25 cellular contexts compared by ENCODE assay signal in the genomic region with DNA sequence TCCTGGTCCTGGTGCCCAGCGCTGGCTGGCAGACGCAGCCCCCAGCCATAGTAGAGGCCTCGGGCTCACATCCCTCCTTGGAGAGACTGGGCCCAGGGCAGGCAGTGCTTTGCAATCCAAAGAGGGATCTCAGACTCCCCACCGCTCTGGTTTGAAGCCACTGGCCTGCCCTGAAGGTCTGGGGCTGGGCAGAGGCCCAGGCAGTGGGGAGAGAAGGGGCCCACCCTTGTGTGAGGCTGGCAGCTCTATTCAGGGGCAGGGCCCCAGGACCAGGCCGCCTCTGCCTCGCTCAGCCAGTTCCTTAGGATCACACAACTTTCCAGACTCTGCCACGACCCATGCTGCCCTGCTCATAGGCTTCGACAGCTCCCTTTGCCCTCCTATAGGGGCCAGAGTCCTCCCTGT.
DNase-seq lines count a peak whose midpoint lies in the region; ATAC-seq lines count a peak whose summit lies in the region.
"Had no signal": no experiment of that assay in that cellular context is flagged by ENCODE, and none has a peak within 500 bp of the region (broad histone marks: within the 10 kb centered on the region; RNA-seq: fewer than 3 reads in every experiment).

No MANE protein-coding gene starts in this region.

- H3K27ac ChIP-seq in cingulate gyrus (ENCODE audit: low read depth, low read length) = peak overlapping the region; percentile 47
- H3K27ac ChIP-seq: neutrophil, PC-9, SK-N-MC had no signal

- no peak for DNase-seq in stimulated activated naive CD8-positive, alpha-beta T cell treated with anti-CD3 and anti-CD28 coated beads, Interleukin-15, amount 100 ng/mL, for 72 hours
- no peak for DNase-seq in stimulated activated naive CD8-positive, alpha-beta T cell treated with anti-CD3 and anti-CD28 coated beads, Interleukin-15, Interleukin-2, amounts not matched to agents 100 U/mL and 50 U/mL, for 24 hours
- DNase-seq in middle frontal gyrus (ENCODE audit: extremely low spot score, low spot score) = peak; percentile 2
- no peak for DNase-seq in AG20443 (ENCODE audit: low spot score)
- DNase-seq in NCI-H2029 treated with DMSO at 0.1 percent for 48 hours (lab: John Stamatoyannopoulos, UW) = no peak
- DNase-seq in EL = no peak
- DNase-seq: ACHN; activated CD4-positive, alpha-beta memory T cell treated with anti-CD3 and anti-CD28 coated beads, Interleukin-2, amount 10 ng/mL, durations not matched to agents 7 days and 5 days; activated naive CD4-positive, alpha-beta T cell; activated T-cell treated with anti-CD3 and anti-CD28 coated beads for 4 hours; central memory CD4-positive, alpha-beta T cell; DMS 273 treated with DMSO at 0.1 percent for 48 hours; effector CD8-positive, alpha-beta T cell; esophagus squamous epithelium; H9; KBM-7; kidney glomerular epithelial cell; NCI-H187; NCI-H345; PC-9; stimulated activated CD4-positive, alpha-beta T cell treated with anti-CD3 and anti-CD28 coated beads, Interleukin-12 subunit alpha, Interleukin-12 subunit beta, amount 100 ng/mL, for 4 hours had no signal

- no peaks in the 10 kb centered on the region for H3K4me1 Mint-ChIP-seq in stimulated activated naive CD8-positive, alpha-beta T cell treated with anti-CD3 and anti-CD28 coated beads, Interleukin-15, amount 100 ng/mL, for 72 hours
- H3K4me1 Mint-ChIP-seq: activated CD4-positive, alpha-beta memory T cell treated with anti-CD3 and anti-CD28 coated beads, Interleukin-2, amount 10 ng/mL, durations not matched to agents 7 days and 5 days; H9 had no signal

- no peak overlapping the region for H3K4me3 Mint-ChIP-seq in stimulated activated naive CD8-positive, alpha-beta T cell treated with anti-CD3 and anti-CD28 coated beads, Interleukin-15, amount 100 ng/mL, for 72 hours
- H3K4me3 Mint-ChIP-seq: activated CD4-positive, alpha-beta memory T cell treated with anti-CD3 and anti-CD28 coated beads, Interleukin-2, amount 10 ng/mL, durations not matched to agents 7 days and 5 days; H9 had no signal

- ATAC-seq in stimulated activated naive CD8-positive, alpha-beta T cell treated with anti-CD3 and anti-CD28 coated beads, Interleukin-15, amount 100 ng/mL, for 72 hours = peak; percentile 29
- no peak for ATAC-seq in stimulated activated naive CD8-positive, alpha-beta T cell treated with anti-CD3 and anti-CD28 coated beads, Interleukin-15, Interleukin-2, amounts not matched to agents 100 U/mL and 50 U/mL, for 24 hours
- no peak for ATAC-seq in GM21576 (IDR thresholded peaks at IDR 0.05; ENCODE audit: unreplicated experiment)

- H3K9me3 Mint-ChIP-seq in stimulated activated naive CD8-positive, alpha-beta T cell treated with anti-CD3 and anti-CD28 coated beads, Interleukin-15, amount 100 ng/mL, for 72 hours = no peaks in the 10 kb centered on the region
- H3K9me3 Mint-ChIP-seq: activated CD4-positive, alpha-beta memory T cell treated with anti-CD3 and anti-CD28 coated beads, Interleukin-2, amount 10 ng/mL, durations not matched to agents 7 days and 5 days; H9 had no signal

- H3K27ac Mint-ChIP-seq in stimulated activated naive CD8-positive, alpha-beta T cell treated with anti-CD3 and anti-CD28 coated beads, Interleukin-15, amount 100 ng/mL, for 72 hours = peak overlapping the region in 1 of 2 donors; percentile 22
- H3K27ac Mint-ChIP-seq: activated CD4-positive, alpha-beta memory T cell treated with anti-CD3 and anti-CD28 coated beads, Interleukin-2, amount 10 ng/mL, durations not matched to agents 7 days and 5 days had no signal

- H3K27me3 Mint-ChIP-seq in stimulated activated naive CD8-positive, alpha-beta T cell treated with anti-CD3 and anti-CD28 coated beads, Interleukin-15, amount 100 ng/mL, for 72 hours = no peaks in the 10 kb centered on the region
- H3K27me3 Mint-ChIP-seq: activated CD4-positive, alpha-beta memory T cell treated with anti-CD3 and anti-CD28 coated beads, Interleukin-2, amount 10 ng/mL, durations not matched to agents 7 days and 5 days had no signal
